In genomic region chr9:38107811-38108304, GRCh38 we compare ENCODE assay signal across 15 cellular contexts. TPM values are rescaled to one million over a fixed set of nuclear protein-coding genes. Genes with fewer than 3 reads are reported as not detected.
A peak's percentile ranks its signal among the peaks of the same experiment; 100 is the strongest.
DNase-seq lines count a peak whose midpoint lies in the region; ATAC-seq, FAIRE-seq and TF ChIP-seq lines count a peak whose summit lies in the region.
"Had no signal": no experiment of that assay in that cellular context is flagged by ENCODE, and none has a peak within 500 bp of the region (broad histone marks: within the 10 kb centered on the region; RNA-seq: fewer than 3 reads in every experiment).

No MANE protein-coding gene starts in this region.

- no peaks in the 10 kb centered on the region for H3K9me3 ChIP-seq in small intestine (ENCODE audit: control insufficient read depth, low read depth)
- H3K9me3 ChIP-seq in Peyer's patch = no peaks in the 10 kb centered on the region
- H3K9me3 ChIP-seq: uterus had no signal

- WGBS in small intestine, 3 donors = 34 to 73% (median 53%) methylated on average over 8 of the region's 8 CpGs

- peak; percentile 46 for DNase-seq in NCI-H146 treated with DMSO at 0.1 percent for 48 hours (lab: John Stamatoyannopoulos, UW; ENCODE audit: unreplicated experiment)
- peak; percentile 9 for DNase-seq in fibroblast of the aortic adventitia (ENCODE audit: low read depth)
- peak; percentile 42 for DNase-seq in small intestine
- no peak for DNase-seq in OCI-M2 (lab: John Stamatoyannopoulos, UW; ENCODE audit: unreplicated experiment)
- no peak for DNase-seq in Peyer's patch
- DNase-seq in T-helper 2 cell = no peak
- DNase-seq: activated B cell treated with CpG ODN at 0.5 μM for 24 hours; CD4-positive, alpha-beta T cell; NCI-H2081 treated with DMSO at 0.1 percent for 48 hours; stimulated activated CD4-positive, alpha-beta T cell treated with anti-CD3 and anti-CD28 coated beads, Interleukin-4, amount 100 ng/mL, for 4 hours; uterus had no signal

- H3K27ac ChIP-seq in small intestine (ENCODE audit: low read depth in 1 of 2, low read length in 1 of 2) = no peak overlapping the region
- no peak overlapping the region for H3K27ac ChIP-seq in Peyer's patch
- H3K27ac ChIP-seq: uterus had no signal

- TF ChIP-seq CTCF in fibroblast of the aortic adventitia (IDR thresholded peaks at IDR 0.05; ENCODE audit: insufficient read depth, low read length) (no peak), Peyer's patch (IDR thresholded peaks at IDR 0.05) (no peak)

- no peaks in the 10 kb centered on the region for H3K36me3 ChIP-seq in small intestine (ENCODE audit: control insufficient read depth in 2 of 2, insufficient read depth in 2 of 2, low read length in 2 of 2)
- no peaks in the 10 kb centered on the region for H3K36me3 ChIP-seq in Peyer's patch
- H3K36me3 ChIP-seq: uterus had no signal

- FAIRE-seq in small intestine (lab: Jason Lieb, UNC) = no peak
- FAIRE-seq: frontal cortex, H54 had no signal

- ATAC-seq in GM19023 (IDR thresholded peaks at IDR 0.05; ENCODE audit: unreplicated experiment) = peak; percentile 49
- ATAC-seq: stimulated activated effector memory CD8-positive, alpha-beta T cell treated with anti-CD3 and anti-CD28 coated beads, Interleukin-12 subunit alpha, Interleukin-12 subunit beta, amount 100 ng/mL, for 72 hours had no signal

- H3K27me3 ChIP-seq in small intestine (ENCODE audit: control insufficient read depth in 2 of 2, insufficient read depth in 2 of 2, low read length in 2 of 2) (no peaks in the 10 kb centered on the region), Peyer's patch (no peaks in the 10 kb centered on the region)
- H3K27me3 ChIP-seq: uterus had no signal

- no peak overlapping the region for H3K4me3 ChIP-seq in fibroblast of the aortic adventitia (ENCODE audit: low read depth, low read length)
- no peak overlapping the region for H3K4me3 ChIP-seq in small intestine (ENCODE audit: low read depth in 1 of 2, low read length in 2 of 2)
- no peak overlapping the region for H3K4me3 ChIP-seq in Peyer's patch
- H3K4me3 ChIP-seq: uterus had no signal

- H3K4me1 ChIP-seq in small intestine (ENCODE audit: control insufficient read depth in 2 of 2, insufficient read depth in 1 of 2, low read depth in 1 of 2, low read length in 1 of 2) (no peaks in the 10 kb centered on the region), Peyer's patch (no peaks in the 10 kb centered on the region)
- H3K4me1 ChIP-seq: uterus had no signal

- no peak for TF ChIP-seq POLR2A in Peyer's patch (IDR thresholded peaks at IDR 0.05)

RNA-seq across cellular contexts. Expression of gene SHB, which starts 38.8 kb away (rescaled TPM):
- total RNA-seq in fibroblast of the aortic adventitia (ENCODE audit: low replicate concordance) = 4.5 and 26.5 TPM in 2 replicates
- 10 to 100 TPM in 1 of 3 donors, 1 to 10 TPM in 2; 8.9 to 18.9 (median 9.2) TPM for polyA plus RNA-seq in small intestine
- 10 to 100 TPM; 14.5 to 31.1 (median 25.6) TPM for total RNA-seq in Peyer's patch

Comparison
In these comparisons a context has a peak if more than half of its experiments do, and no peak if none do; other contexts are left out.
1. DNase-seq: peak in NCI-H146 treated with DMSO at 0.1 percent for 48 hours (single experiment), fibroblast of the aortic adventitia (single experiment) and small intestine (single experiment); none in OCI-M2 (single experiment), Peyer's patch (0 of 3) and T-helper 2 cell (0 of 5).